ENCODE assay signal across 1 cellular context in the genomic region with DNA sequence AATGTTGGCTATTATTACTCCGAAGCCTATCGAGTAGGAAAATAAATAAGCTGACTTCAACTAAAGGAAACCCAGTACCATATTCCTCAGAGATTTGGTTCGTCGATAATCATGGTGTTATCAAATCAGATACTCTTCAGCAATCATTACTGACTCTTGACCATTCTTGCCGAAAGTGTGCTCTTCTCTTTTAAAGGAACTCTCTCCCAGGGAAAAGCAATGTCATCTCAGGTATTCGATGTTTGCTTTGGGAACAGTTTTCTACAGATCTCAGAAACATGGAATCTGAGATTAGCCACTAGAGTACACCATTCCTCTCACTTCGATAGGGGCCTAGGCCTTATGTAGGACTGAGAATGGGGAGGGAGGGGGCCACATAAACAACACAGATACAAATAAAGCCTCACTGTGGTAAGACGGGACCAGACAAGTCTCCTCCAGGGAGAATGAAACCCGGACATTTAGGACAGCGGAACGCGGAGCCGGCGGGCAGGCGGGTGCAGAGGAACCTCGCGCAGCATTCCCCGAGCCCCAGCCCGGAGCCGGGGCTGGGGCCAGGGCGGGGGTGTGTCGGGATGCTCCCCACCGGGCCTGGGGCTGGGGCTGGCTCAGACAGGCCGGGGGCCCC.
TF ChIP-seq lines count a peak whose summit lies in the region.

No MANE protein-coding gene starts in this region.

TF ChIP-seq in IMR-90, 13 proteins besides CTCF, POLR2A, EP300 and RAD21:
- TF ChIP-seq, protein P1, sequence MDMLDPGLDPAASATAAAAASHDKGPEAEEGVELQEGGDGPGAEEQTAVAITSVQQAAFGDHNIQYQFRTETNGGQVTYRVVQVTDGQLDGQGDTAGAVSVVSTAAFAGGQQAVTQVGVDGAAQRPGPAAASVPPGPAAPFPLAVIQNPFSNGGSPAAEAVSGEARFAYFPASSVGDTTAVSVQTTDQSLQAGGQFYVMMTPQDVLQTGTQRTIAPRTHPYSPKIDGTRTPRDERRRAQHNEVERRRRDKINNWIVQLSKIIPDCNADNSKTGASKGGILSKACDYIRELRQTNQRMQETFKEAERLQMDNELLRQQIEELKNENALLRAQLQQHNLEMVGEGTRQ (IDR thresholded peaks at IDR 0.05; ENCODE audit: low read depth, low read length) = no peak
- TF ChIP-seq RCOR1 (IDR thresholded peaks at IDR 0.05; ENCODE audit: insufficient replicate concordance, low read length) = no peak
- TF ChIP-seq NFE2L2 (IDR thresholded peaks at IDR 0.05; ENCODE audit: low read depth, low read length) = no peak
- no peak; the same call in 1 of the 2 replicates for TF ChIP-seq MAZ (IDR thresholded peaks at IDR 0.05; ENCODE audit: borderline replicate concordance, low read depth, low read length)
- TF ChIP-seq BHLHE40 (IDR thresholded peaks at IDR 0.05; ENCODE audit: low read depth, low read length) = no peak
- TF ChIP-seq CHD1 (IDR thresholded peaks at IDR 0.05; ENCODE audit: low read depth, low read length) = no peak
- no peak for TF ChIP-seq MAFK (IDR thresholded peaks at IDR 0.05; ENCODE audit: low read depth, low read length)
- no peak for TF ChIP-seq RFX5 (IDR thresholded peaks at IDR 0.05; ENCODE audit: low read depth, low read length)
- no peak for TF ChIP-seq CEBPB (IDR thresholded peaks at IDR 0.05; ENCODE audit: low read depth, low read length)
- no peak for TF ChIP-seq SMC3 (IDR thresholded peaks at IDR 0.05; ENCODE audit: low read depth, low read length)
- no peak for TF ChIP-seq FOS (IDR thresholded peaks at IDR 0.05; ENCODE audit: low read depth, low read length)
- TF ChIP-seq MXI1 (IDR thresholded peaks at IDR 0.05; ENCODE audit: borderline replicate concordance, low read depth, low read length) = no peak
- TF ChIP-seq, protein P2, sequence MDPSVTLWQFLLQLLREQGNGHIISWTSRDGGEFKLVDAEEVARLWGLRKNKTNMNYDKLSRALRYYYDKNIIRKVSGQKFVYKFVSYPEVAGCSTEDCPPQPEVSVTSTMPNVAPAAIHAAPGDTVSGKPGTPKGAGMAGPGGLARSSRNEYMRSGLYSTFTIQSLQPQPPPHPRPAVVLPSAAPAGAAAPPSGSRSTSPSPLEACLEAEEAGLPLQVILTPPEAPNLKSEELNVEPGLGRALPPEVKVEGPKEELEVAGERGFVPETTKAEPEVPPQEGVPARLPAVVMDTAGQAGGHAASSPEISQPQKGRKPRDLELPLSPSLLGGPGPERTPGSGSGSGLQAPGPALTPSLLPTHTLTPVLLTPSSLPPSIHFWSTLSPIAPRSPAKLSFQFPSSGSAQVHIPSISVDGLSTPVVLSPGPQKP (IDR thresholded peaks at IDR 0.05; ENCODE audit: borderline replicate concordance, low read depth, low read length) = no peak
